1 cellular context compared by ENCODE assay signal in the genomic region with DNA sequence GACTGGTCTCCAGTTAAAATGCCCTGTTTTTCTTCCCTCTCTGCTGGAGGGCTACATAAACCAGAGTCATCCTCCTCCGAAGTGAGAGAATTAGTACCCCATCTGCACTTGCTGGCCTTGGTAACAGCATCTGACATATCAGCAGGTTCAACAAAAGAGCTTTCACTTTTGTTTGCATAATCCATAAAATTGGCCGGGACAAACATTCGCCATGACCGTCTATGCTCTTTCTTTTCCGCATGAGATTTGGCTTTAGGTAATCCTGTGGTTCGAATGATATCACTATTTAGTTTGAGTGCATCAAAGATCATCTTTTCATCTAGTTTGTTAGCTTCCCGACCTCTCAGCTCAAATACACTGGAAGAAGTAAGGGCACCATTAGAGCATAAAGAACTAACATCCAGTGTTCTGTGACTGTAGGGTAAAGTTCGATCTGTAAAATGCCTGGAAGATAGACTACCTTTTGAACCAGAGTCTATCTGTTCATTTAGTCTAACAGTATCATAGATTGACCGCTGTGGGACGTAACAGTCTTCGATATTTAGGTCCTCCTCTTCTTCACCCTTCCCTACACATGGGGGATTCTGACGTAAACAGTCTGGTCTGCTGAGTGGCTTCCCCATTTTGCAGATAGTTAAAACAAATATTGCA.
TF ChIP-seq lines count a peak whose summit lies in the region.

No MANE protein-coding gene starts in this region.

TF ChIP-seq in HEK293, 187 proteins besides CTCF, POLR2A, EP300 and RAD21 (continued from another document and continues in another):
- TF ChIP-seq ATF2 (tag by site-specific recombination; IDR thresholded peaks at IDR 0.05; ENCODE audit: low read depth) (peak; percentile 37), ZNF585B (tag by site-specific recombination; IDR thresholded peaks at IDR 0.05) (no peak), IKZF3 (tag by site-specific recombination; IDR thresholded peaks at IDR 0.05) (no peak; the same call in 1 of the 2 replicates), ZFP41 (tag by site-specific recombination; IDR thresholded peaks at IDR 0.05; ENCODE audit: borderline replicate concordance) (no peak), SP7 (tag by site-specific recombination; IDR thresholded peaks at IDR 0.05) (no peak), ZEB2 (tag by site-specific recombination; IDR thresholded peaks at IDR 0.05) (no peak; the same call in 1 of the 2 replicates), EGR2 (tag by site-specific recombination; IDR thresholded peaks at IDR 0.05; ENCODE audit: low read depth) (no peak), OSR2 (tag by site-specific recombination; IDR thresholded peaks at IDR 0.05) (no peak), ZNF76 (tag by site-specific recombination; IDR thresholded peaks at IDR 0.05; ENCODE audit: borderline replicate concordance, low read depth) (no peak), ZNF19 (tag by site-specific recombination; IDR thresholded peaks at IDR 0.05; ENCODE audit: low read depth) (no peak), ZXDB (tag by site-specific recombination; IDR thresholded peaks at IDR 0.05) (peak; percentile 52), ZNF350 (tag by site-specific recombination; IDR thresholded peaks at IDR 0.05) (no peak), ZNF670 (tag by site-specific recombination; IDR thresholded peaks at IDR 0.05; ENCODE audit: low read depth) (no peak), ZNF202 (tag by site-specific recombination; IDR thresholded peaks at IDR 0.05; ENCODE audit: borderline replicate concordance) (no peak), PRDM1 (tag by site-specific recombination; IDR thresholded peaks at IDR 0.05) (no peak), TRIM28 (IDR thresholded peaks at IDR 0.05; ENCODE audit: borderline replicate concordance, low read length) (no peak), ZNF664 (tag by site-specific recombination; IDR thresholded peaks at IDR 0.05) (0 out of 2 replicates have a peak, but pooled peaks have one; percentile 12), ZNF785 (tag by site-specific recombination; IDR thresholded peaks at IDR 0.05) (no peak), ZNF280D (tag by site-specific recombination; IDR thresholded peaks at IDR 0.05) (no peak), OVOL3 (tag by site-specific recombination; IDR thresholded peaks at IDR 0.05) (no peak), TSHZ1 (tag by site-specific recombination; IDR thresholded peaks at IDR 0.05; ENCODE audit: borderline replicate concordance) (no peak), ZNF341 (tag by site-specific recombination; IDR thresholded peaks at IDR 0.05; ENCODE audit: low read depth) (0 out of 2 replicates have a peak, but pooled peaks have one; percentile 15), ZBTB6 (tag by site-specific recombination; IDR thresholded peaks at IDR 0.05) (no peak), ZNF623 (tag by site-specific recombination; IDR thresholded peaks at IDR 0.05) (no peak), ZNF10 (tag by site-specific recombination; IDR thresholded peaks at IDR 0.05) (no peak), ZNF169 (tag by site-specific recombination; IDR thresholded peaks at IDR 0.05) (no peak), SP3 (tag by site-specific recombination; IDR thresholded peaks at IDR 0.05) (no peak; the same call in 1 of the 2 replicates), ZNF488 (tag by site-specific recombination; IDR thresholded peaks at IDR 0.05) (no peak), ZNF530 (tag by site-specific recombination; IDR thresholded peaks at IDR 0.05; ENCODE audit: low read depth) (no peak), ZNF843 (tag by site-specific recombination; IDR thresholded peaks at IDR 0.05) (no peak), ZFP69B (tag by site-specific recombination; IDR thresholded peaks at IDR 0.05) (no peak), ZNF174 (tag by site-specific recombination; IDR thresholded peaks at IDR 0.05) (no peak), ZNF394 (tag by site-specific recombination; IDR thresholded peaks at IDR 0.05; ENCODE audit: borderline replicate concordance) (no peak), PRDM6 (tag by site-specific recombination; IDR thresholded peaks at IDR 0.05) (peak; percentile 74), ZSCAN30 (tag by site-specific recombination; IDR thresholded peaks at IDR 0.05) (0 out of 2 replicates have a peak, but pooled peaks have one; percentile 15), ZNF560 (tag by site-specific recombination; IDR thresholded peaks at IDR 0.05; ENCODE audit: borderline replicate concordance) (no peak), ZBTB21 (tag by site-specific recombination; IDR thresholded peaks at IDR 0.05) (peak; percentile 58; the same call in 1 of the 2 replicates), ZNF660 (tag by site-specific recombination; IDR thresholded peaks at IDR 0.05) (no peak), HIC1 (tag by site-specific recombination; IDR thresholded peaks at IDR 0.05) (no peak), ZNF221 (tag by site-specific recombination; IDR thresholded peaks at IDR 0.05; ENCODE audit: borderline replicate concordance) (no peak), ZNF521 (tag by site-specific recombination; IDR thresholded peaks at IDR 0.05) (no peak), ZNF707 (tag by site-specific recombination; IDR thresholded peaks at IDR 0.05) (no peak)
- TF ChIP-seq, protein P1, sequence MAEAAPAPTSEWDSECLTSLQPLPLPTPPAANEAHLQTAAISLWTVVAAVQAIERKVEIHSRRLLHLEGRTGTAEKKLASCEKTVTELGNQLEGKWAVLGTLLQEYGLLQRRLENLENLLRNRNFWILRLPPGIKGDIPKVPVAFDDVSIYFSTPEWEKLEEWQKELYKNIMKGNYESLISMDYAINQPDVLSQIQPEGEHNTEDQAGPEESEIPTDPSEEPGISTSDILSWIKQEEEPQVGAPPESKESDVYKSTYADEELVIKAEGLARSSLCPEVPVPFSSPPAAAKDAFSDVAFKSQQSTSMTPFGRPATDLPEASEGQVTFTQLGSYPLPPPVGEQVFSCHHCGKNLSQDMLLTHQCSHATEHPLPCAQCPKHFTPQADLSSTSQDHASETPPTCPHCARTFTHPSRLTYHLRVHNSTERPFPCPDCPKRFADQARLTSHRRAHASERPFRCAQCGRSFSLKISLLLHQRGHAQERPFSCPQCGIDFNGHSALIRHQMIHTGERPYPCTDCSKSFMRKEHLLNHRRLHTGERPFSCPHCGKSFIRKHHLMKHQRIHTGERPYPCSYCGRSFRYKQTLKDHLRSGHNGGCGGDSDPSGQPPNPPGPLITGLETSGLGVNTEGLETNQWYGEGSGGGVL (tag by site-specific recombination; IDR thresholded peaks at IDR 0.05), result no peak
- TF ChIP-seq, protein P2, sequence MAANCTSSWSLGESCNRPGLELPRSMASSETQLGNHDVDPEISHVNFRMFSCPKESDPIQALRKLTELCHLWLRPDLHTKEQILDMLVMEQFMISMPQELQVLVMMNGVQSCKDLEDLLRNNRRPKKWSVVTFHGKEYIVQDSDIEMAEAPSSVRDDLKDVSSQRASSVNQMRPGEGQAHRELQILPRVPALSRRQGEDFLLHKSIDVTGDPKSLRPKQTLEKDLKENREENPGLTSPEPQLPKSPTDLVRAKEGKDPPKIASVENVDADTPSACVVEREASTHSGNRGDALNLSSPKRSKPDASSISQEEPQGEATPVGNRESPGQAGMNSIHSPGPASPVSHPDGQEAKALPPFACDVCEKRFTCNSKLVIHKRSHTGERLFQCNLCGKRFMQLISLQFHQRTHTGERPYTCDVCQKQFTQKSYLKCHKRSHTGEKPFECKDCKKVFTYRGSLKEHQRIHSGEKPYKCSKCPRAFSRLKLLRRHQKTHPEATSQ (tag by site-specific recombination; IDR thresholded peaks at IDR 0.05), result no peak
